ENCODE assay signal across 8 cellular contexts in genomic region chr12:51421266-51421884, GRCh38. TPM values are rescaled to one million over a fixed set of nuclear protein-coding genes. Genes with fewer than 3 reads are reported as not detected.
A peak's percentile ranks its signal among the peaks of the same experiment; 100 is the strongest.
DNase-seq lines count a peak whose midpoint lies in the region; ATAC-seq and TF ChIP-seq lines count a peak whose summit lies in the region.

No MANE protein-coding gene starts in this region.

- H3K9me3 Mint-ChIP-seq in Calu3 (ENCODE audit: low read depth, unreplicated experiment) = no peaks in the 10 kb centered on the region
- H3K9me3 Mint-ChIP-seq in activated T-cell treated with anti-CD3 and anti-CD28 coated beads, Interleukin-2, amount 50 U/mL, for 24 hours = no peaks in the 10 kb centered on the region
- no peaks in the 10 kb centered on the region for H3K9me3 Mint-ChIP-seq in osteocyte (ENCODE audit: unreplicated experiment)

- intact Hi-C loops in Calu3 (cut with micrococcal nuclease; ENCODE audit: unreplicated experiment) = loop anchor here (1.0 to 10.0 kb wide), 4 partner anchors 111 to 453 kb away; no protein-coding TSS in a partner anchor

- DNase-seq in Calu3 (peak; percentile 54), HS-27A (ENCODE audit: low read depth) (peak; percentile 42), NCI-H82 (lab: John Stamatoyannopoulos, UW) (peak; percentile 86), fibroblast of the conjunctiva (ENCODE audit: low read depth) (peak; percentile 57), osteocyte (ENCODE audit: extremely low spot score, unreplicated experiment) (no peak)
- peak; percentile 41 for DNase-seq in activated T-cell treated with anti-CD3 and anti-CD28 coated beads, Interleukin-2, amount 50 U/mL, for 24 hours

- CTCF ChIA-PET in Calu3 (lab: Charles Lee) = interaction anchor here (0.5 to 2.7 kb wide), 6 partner anchors 108 to 437 kb away, joined by 3 to 12 read pairs (median 5); a partner anchor contains a TSS

- no peaks in the 10 kb centered on the region for H3K4me1 Mint-ChIP-seq in Calu3 (ENCODE audit: low read depth, unreplicated experiment)
- peaks cover 9% of the 10 kb centered on the region for H3K4me1 Mint-ChIP-seq in activated T-cell treated with anti-CD3 and anti-CD28 coated beads, Interleukin-2, amount 50 U/mL, for 24 hours (ENCODE audit: low read depth)
- H3K4me1 Mint-ChIP-seq in osteocyte (ENCODE audit: unreplicated experiment) = peaks cover 7% of the 10 kb centered on the region

- ATAC-seq in HG03342 (IDR thresholded peaks at IDR 0.05; ENCODE audit: unreplicated experiment) (no peak), HG03520 (IDR thresholded peaks at IDR 0.05; ENCODE audit: unreplicated experiment) (no peak)

- H3K36me3 Mint-ChIP-seq in Calu3 (ENCODE audit: insufficient read depth, unreplicated experiment) (no peaks in the 10 kb centered on the region), osteocyte (ENCODE audit: unreplicated experiment) (no peaks in the 10 kb centered on the region)
- no peaks in the 10 kb centered on the region for H3K36me3 Mint-ChIP-seq in activated T-cell treated with anti-CD3 and anti-CD28 coated beads, Interleukin-2, amount 50 U/mL, for 24 hours (ENCODE audit: low read depth)

- TF ChIP-seq CTCF in Calu3 (IDR thresholded peaks at IDR 0.05; ENCODE audit: unreplicated experiment) (peak; percentile 55), osteocyte (IDR thresholded peaks at IDR 0.05) (peak; percentile 78)

- no peak overlapping the region for H3K4me3 Mint-ChIP-seq in Calu3 (ENCODE audit: low read depth, unreplicated experiment)
- no peak overlapping the region for H3K4me3 Mint-ChIP-seq in activated T-cell treated with anti-CD3 and anti-CD28 coated beads, Interleukin-2, amount 50 U/mL, for 24 hours
- no peak overlapping the region for H3K4me3 Mint-ChIP-seq in osteocyte (ENCODE audit: unreplicated experiment)

- BruUV-seq in Calu3 (replicated peaks; lab: Mats Ljungman, UMichigan) = no TSS peak

- no peak overlapping the region for H3K27ac Mint-ChIP-seq in Calu3 (ENCODE audit: unreplicated experiment)
- no peak overlapping the region for H3K27ac Mint-ChIP-seq in activated T-cell treated with anti-CD3 and anti-CD28 coated beads, Interleukin-2, amount 50 U/mL, for 24 hours
- H3K27ac Mint-ChIP-seq in osteocyte (ENCODE audit: unreplicated experiment) = no peak overlapping the region

- peaks cover 49% of the 10 kb centered on the region for H3K27me3 Mint-ChIP-seq in Calu3 (ENCODE audit: unreplicated experiment)
- no peaks in the 10 kb centered on the region for H3K27me3 Mint-ChIP-seq in activated T-cell treated with anti-CD3 and anti-CD28 coated beads, Interleukin-2, amount 50 U/mL, for 24 hours
- peaks cover 7% of the 10 kb centered on the region for H3K27me3 Mint-ChIP-seq in osteocyte (ENCODE audit: unreplicated experiment)

RNA-seq across cellular contexts. Expression of gene SLC4A8, which starts 3.3 kb away (rescaled TPM):
- total RNA-seq in Calu3 (2022) = 0.76 and 1.1 TPM in 2 replicates
- total RNA-seq in osteocyte = 3.6 and 4.2 TPM in 2 replicates

RNA-seq across cellular contexts. Expression of gene GALNT6, which starts 30.2 kb away (rescaled TPM):
- 34.0 and 45.3 TPM in 2 replicates for total RNA-seq in Calu3 (2022)
- total RNA-seq in osteocyte = 0.71 and 0.94 TPM in 2 replicates

Comparison
In these comparisons a context has a peak if more than half of its experiments do, and no peak if none do; other contexts are left out.
1. RNA of gene GALNT6, which starts 30.2 kb away (total RNA-seq): 34.0 to 45.3 TPM in Calu3; 0.71 to 0.94 TPM in osteocyte; every median in the first group is over 10 times any median in the second.